In the genomic region with DNA sequence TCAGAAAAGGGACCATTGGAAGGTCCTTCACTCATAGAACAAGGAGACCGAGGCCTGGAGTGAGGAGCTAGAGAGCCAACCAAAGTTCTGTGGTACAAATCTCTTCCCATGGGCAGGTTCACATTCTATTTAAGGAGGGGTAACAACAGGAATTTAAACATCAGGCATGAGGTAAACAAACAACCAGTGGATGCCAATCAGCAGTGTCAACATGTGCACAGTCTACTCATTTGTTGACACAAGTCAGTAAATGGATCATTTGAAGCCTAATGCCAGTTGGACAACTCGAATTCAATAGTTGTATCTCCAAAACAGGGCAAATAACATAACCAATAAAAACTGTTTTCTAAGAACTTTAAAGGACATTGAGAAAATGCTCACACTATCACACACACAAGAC, we compare ENCODE assay signal across 33 cellular contexts. TPM values are rescaled to one million over a fixed set of nuclear protein-coding genes. Genes with fewer than 3 reads are reported as not detected.
DNase-seq lines count a peak whose midpoint lies in the region; ATAC-seq, FAIRE-seq and TF ChIP-seq lines count a peak whose summit lies in the region.
"Had no signal": no experiment of that assay in that cellular context is flagged by ENCODE, and none has a peak within 500 bp of the region (broad histone marks: within the 10 kb centered on the region; RNA-seq: fewer than 3 reads in every experiment).

No MANE protein-coding gene starts in this region.

- H3K79me2 ChIP-seq in H1 (ENCODE audit: control insufficient read depth in 1 of 2, insufficient read depth in 2 of 2, low read length in 2 of 2), result no peaks in the 10 kb centered on the region

- no peak overlapping the region for H2BK12ac ChIP-seq in H1 (ENCODE audit: low read depth, low read length)

- H3K23me2 ChIP-seq in H1 (ENCODE audit: low read depth, low read length), result no peaks in the 10 kb centered on the region

- H3K56ac ChIP-seq in IMR-90 (ENCODE audit: extremely low read depth, insufficient read depth, low read length), result no peak overlapping the region
- H3K56ac ChIP-seq in H1 (replicated peaks; ENCODE audit: insufficient read length, low read depth, low read length), result no peak overlapping the region

- no peak for TF ChIP-seq EP300 in H1 (IDR thresholded peaks at IDR 0.05; ENCODE audit: borderline replicate concordance in 1 of 2, low read depth in 2 of 2, low read length in 2 of 2)

- no peak overlapping the region for H2BK20ac ChIP-seq in IMR-90 (ENCODE audit: low read depth, low read length)
- no peak overlapping the region for H2BK20ac ChIP-seq in H1 (ENCODE audit: low read length)

- no peak for DNase-seq in activated CD8-positive, alpha-beta T cell treated with anti-CD3 and anti-CD28 coated beads for 36 hours
- DNase-seq in activated CD8-positive, alpha-beta T cell treated with anti-CD3 and anti-CD28 coated beads, Interleukin-2, amount 10 ng/mL, durations not matched to agents 7 days and 5 days, result no peak
- DNase-seq in IMR-90, result no peak
- no peak for DNase-seq in H1 (ENCODE audit: low read depth in 1 of 2, low spot score in 2 of 2)
- DNase-seq in progenitor cell of endocrine pancreas (ENCODE audit: low spot score, unreplicated experiment), result no peak
- DNase-seq in activated CD8-positive, alpha-beta memory T cell treated with anti-CD3 and anti-CD28 coated beads for 24 hours, result no peak
- no peak for DNase-seq in activated T-helper 2 cell treated with anti-CD3 and anti-CD28 coated beads, Interferon-gamma antibody, Interleukin-2, Interleukin-4, amounts not matched to agents 10 μg/mL and 5 μg/mL and 100 μg/mL, durations not matched to agents 14 hours and 24 hours and 36 hours (ENCODE audit: low spot score)
- DNase-seq in NAMALWA (ENCODE audit: low spot score), result no peak
- DNase-seq: activated CD4-positive, alpha-beta T cell treated with anti-CD3 and anti-CD28 coated beads, Interleukin-2, amount 50 U/mL, for 4 hours; activated CD8-positive, alpha-beta memory T cell treated with anti-CD3 and anti-CD28 coated beads, Interleukin-2, amount 50 U/mL, for 48 hours; activated naive CD8-positive, alpha-beta T cell treated with anti-CD3 and anti-CD28 coated beads for 36 hours; anterior cingulate cortex; DMS79 treated with DMSO at 0.1 percent for 48 hours; erythroblast; GF-D8; immature natural killer cell; KG1; MG63; NCI-H1105 treated with DMSO at 0.1 percent for 48 hours; NCI-H345; NCI-H774; ovary; RPMI8226; stimulated activated naive CD4-positive, alpha-beta T cell treated with Interleukin-2 at 50 U/mL for 16 hours; T-cell; upper lobe of left lung had no signal

- H3K9me3 ChIP-seq in IMR-90 (ENCODE audit: control insufficient read depth, insufficient read depth, low read length), result no peaks in the 10 kb centered on the region
- no peaks in the 10 kb centered on the region for H3K9me3 ChIP-seq in H1 (ENCODE audit: insufficient read depth in 2 of 2, low read depth in 1 of 2, low read length in 1 of 2)
- H3K9me3 ChIP-seq: BLaER1, MG63, ovary, right atrium auricular region, suprapubic skin, upper lobe of left lung had no signal

- peaks cover 11% of the 10 kb centered on the region for H3K36me3 Mint-ChIP-seq in activated CD8-positive, alpha-beta T cell treated with anti-CD3 and anti-CD28 coated beads for 36 hours (ENCODE audit: low read depth)
- H3K36me3 Mint-ChIP-seq in activated CD8-positive, alpha-beta T cell treated with anti-CD3 and anti-CD28 coated beads, Interleukin-2, amount 10 ng/mL, durations not matched to agents 7 days and 5 days (ENCODE audit: low read depth), result peaks cover 9% of the 10 kb centered on the region
- H3K36me3 Mint-ChIP-seq in progenitor cell of endocrine pancreas (ENCODE audit: insufficient read depth), result no peaks in the 10 kb centered on the region
- H3K36me3 Mint-ChIP-seq in activated T-helper 2 cell treated with anti-CD3 and anti-CD28 coated beads, Interferon-gamma antibody, Interleukin-2, Interleukin-4, amounts not matched to agents 10 μg/mL and 5 μg/mL and 100 μg/mL, durations not matched to agents 14 hours and 24 hours and 36 hours (ENCODE audit: low read depth), result peaks cover 5% of the 10 kb centered on the region
- H3K36me3 Mint-ChIP-seq: immature natural killer cell had no signal

- no peak overlapping the region for H3K23ac ChIP-seq in IMR-90 (ENCODE audit: low read depth, low read length)
- H3K23ac ChIP-seq in H1 (ENCODE audit: insufficient read length), result no peak overlapping the region

- TF ChIP-seq POLR2A in IMR-90 (IDR thresholded peaks at IDR 0.05; ENCODE audit: low read depth, low read length), result no peak
- no peak for TF ChIP-seq POLR2A in H1 (IDR thresholded peaks at IDR 0.05; ENCODE audit: control extremely low read depth in 1 of 2, low read depth in 2 of 2, low read length in 2 of 2)

- dilution Hi-C loops in IMR-90 (cut with HindIII; ENCODE audit: low sequenced_read_pairs, unreplicated experiment), result no loop called here

- no peak overlapping the region for H2AFZ ChIP-seq in IMR-90 (replicated peaks; ENCODE audit: low read length, poor library complexity)
- no peak overlapping the region for H2AFZ ChIP-seq in H1 (ENCODE audit: low read length)

- no peak overlapping the region for H3K18ac ChIP-seq in IMR-90 (ENCODE audit: low read depth, low read length)
- H3K18ac ChIP-seq in H1 (ENCODE audit: extremely low read depth, low read length), result no peak overlapping the region

- no peak overlapping the region for H3K4me3 ChIP-seq in IMR-90 (ENCODE audit: insufficient read depth, low read depth, low read length)
- no peak overlapping the region for H3K4me3 ChIP-seq in H1 (ENCODE audit: extremely low read depth in 1 of 4, insufficient read depth in 2 of 4, low read depth in 3 of 4, low read length in 4 of 4)
- H3K4me3 ChIP-seq: BLaER1, MG63, ovary, right atrium auricular region, smooth muscle cell, suprapubic skin, upper lobe of left lung had no signal

- H3K9me3 Mint-ChIP-seq in activated CD8-positive, alpha-beta T cell treated with anti-CD3 and anti-CD28 coated beads for 36 hours, result no peaks in the 10 kb centered on the region
- H3K9me3 Mint-ChIP-seq in activated CD8-positive, alpha-beta T cell treated with anti-CD3 and anti-CD28 coated beads, Interleukin-2, amount 10 ng/mL, durations not matched to agents 7 days and 5 days (ENCODE audit: insufficient read depth), result no peaks in the 10 kb centered on the region
- H3K9me3 Mint-ChIP-seq in progenitor cell of endocrine pancreas (ENCODE audit: low read depth), result no peaks in the 10 kb centered on the region
- no peaks in the 10 kb centered on the region for H3K9me3 Mint-ChIP-seq in activated T-helper 2 cell treated with anti-CD3 and anti-CD28 coated beads, Interferon-gamma antibody, Interleukin-2, Interleukin-4, amounts not matched to agents 10 μg/mL and 5 μg/mL and 100 μg/mL, durations not matched to agents 14 hours and 24 hours and 36 hours
- H3K9me3 Mint-ChIP-seq: activated naive CD8-positive, alpha-beta T cell treated with anti-CD3 and anti-CD28 coated beads for 36 hours; immature natural killer cell; memory B cell; neural crest cell; T-cell had no signal

- peaks cover 78% of the 10 kb centered on the region for H3K4me1 Mint-ChIP-seq in activated CD8-positive, alpha-beta T cell treated with anti-CD3 and anti-CD28 coated beads for 36 hours (ENCODE audit: low read depth)
- peaks cover 33% of the 10 kb centered on the region for H3K4me1 Mint-ChIP-seq in activated CD8-positive, alpha-beta T cell treated with anti-CD3 and anti-CD28 coated beads, Interleukin-2, amount 10 ng/mL, durations not matched to agents 7 days and 5 days (ENCODE audit: low read depth)
- H3K4me1 Mint-ChIP-seq in progenitor cell of endocrine pancreas (ENCODE audit: low read depth), result peaks cover 45% of the 10 kb centered on the region
- peaks cover 34% of the 10 kb centered on the region for H3K4me1 Mint-ChIP-seq in activated T-helper 2 cell treated with anti-CD3 and anti-CD28 coated beads, Interferon-gamma antibody, Interleukin-2, Interleukin-4, amounts not matched to agents 10 μg/mL and 5 μg/mL and 100 μg/mL, durations not matched to agents 14 hours and 24 hours and 36 hours (ENCODE audit: low read depth)

- TF ChIP-seq CTCF in activated CD8-positive, alpha-beta T cell treated with anti-CD3 and anti-CD28 coated beads for 36 hours (IDR thresholded peaks at IDR 0.05), result no peak
- no peak for TF ChIP-seq CTCF in IMR-90 (conservative IDR thresholded peaks at IDR 0.05; ENCODE audit: low read depth, low read length)
- no peak for TF ChIP-seq CTCF in H1 (IDR thresholded peaks at IDR 0.05; ENCODE audit: control extremely low read depth in 1 of 3, insufficient read depth in 1 of 3, low read depth in 1 of 3, low read length in 3 of 3)
- no peak for TF ChIP-seq CTCF in progenitor cell of endocrine pancreas (IDR thresholded peaks at IDR 0.05; ENCODE audit: unreplicated experiment)

- H2BK120ac ChIP-seq in IMR-90 (ENCODE audit: low read depth, low read length), result no peak overlapping the region
- H2BK120ac ChIP-seq in H1 (replicated peaks; ENCODE audit: low read depth, low read length), result no peak overlapping the region

- CTCF ChIA-PET in activated CD8-positive, alpha-beta T cell treated with anti-CD3 and anti-CD28 coated beads for 36 hours (lab: Charles Lee), result interaction anchor here (2.3 kb wide), 1 partner anchor 45 kb away, joined by 8 read pairs; no protein-coding TSS in a partner anchor
- CTCF ChIA-PET in activated CD8-positive, alpha-beta T cell treated with anti-CD3 and anti-CD28 coated beads, Interleukin-2, amount 10 ng/mL, durations not matched to agents 7 days and 5 days (lab: Charles Lee), result no interaction called here
- CTCF ChIA-PET in IMR-90 (lab: Yijun Ruan, JAX) (no interaction called here), H1 (lab: Charles Lee; ENCODE audit: partially characterized antibody) (interaction anchor here (1.0 to 1.4 kb wide), 2 partner anchors 9 to 93 kb away, joined by 3 to 7 read pairs; no protein-coding TSS in a partner anchor)

- no peaks in the 10 kb centered on the region for H3K4me1 ChIP-seq in IMR-90 (ENCODE audit: control insufficient read depth, insufficient read depth, low read length)
- peaks cover 0 to 7% (median 3%) of the 10 kb centered on the region in 4 experiments; a peak in 4 of 7 replicates for H3K4me1 ChIP-seq in H1 (replicated peaks in 1 of 4; ENCODE audit: control insufficient read depth in 3 of 4, insufficient read depth in 4 of 4, low read length in 3 of 4)

- no TSS peak for BruUV-seq in IMR-90 (replicated peaks; lab: Mats Ljungman, UMichigan)

- H3K4me2 ChIP-seq in IMR-90 (ENCODE audit: low read depth, low read length), result no peak overlapping the region
- no peak overlapping the region for H3K4me2 ChIP-seq in H1 (ENCODE audit: insufficient read depth in 1 of 2, low read depth in 2 of 2, low read length in 2 of 2)
- H3K4me2 ChIP-seq: BLaER1, smooth muscle cell had no signal

- intact Hi-C loops in activated CD8-positive, alpha-beta T cell treated with anti-CD3 and anti-CD28 coated beads for 36 hours (cut with micrococcal nuclease), result no loop called here
- intact Hi-C loops in IMR-90 (cut with micrococcal nuclease), result no loop called here
- intact Hi-C loops in activated T-helper 2 cell treated with anti-CD3 and anti-CD28 coated beads, Interferon-gamma antibody, Interleukin-2, Interleukin-4, amounts not matched to agents 10 μg/mL and 5 μg/mL and 100 μg/mL, durations not matched to agents 14 hours and 24 hours and 36 hours (cut with micrococcal nuclease), result no loop called here

- POLR2A ChIA-PET in activated CD8-positive, alpha-beta T cell treated with anti-CD3 and anti-CD28 coated beads for 36 hours (lab: Charles Lee), result no interaction called here
- POLR2A ChIA-PET in activated CD8-positive, alpha-beta T cell treated with anti-CD3 and anti-CD28 coated beads, Interleukin-2, amount 10 ng/mL, durations not matched to agents 7 days and 5 days (lab: Charles Lee), result no interaction called here
- POLR2A ChIA-PET in IMR-90 (lab: Charles Lee; ENCODE audit: unreplicated experiment), result no interaction called here
- POLR2A ChIA-PET in H1 (lab: Charles Lee; ENCODE audit: partially characterized antibody), result no interaction called here

- H3K79me1 ChIP-seq in IMR-90 (ENCODE audit: low read depth in 1 of 2, low read length in 2 of 2), result peaks cover 0 to 4% of the 10 kb centered on the region in 2 experiments; a peak in 2 of 4 replicates
- no peaks in the 10 kb centered on the region for H3K79me1 ChIP-seq in H1 (ENCODE audit: low read depth, low read length)

- H4K5ac ChIP-seq in IMR-90 (ENCODE audit: low read depth, low read length) (no peak overlapping the region), H1 (ENCODE audit: insufficient read length, low read depth, low read length) (no peak overlapping the region)

- H3K9ac ChIP-seq in IMR-90 (ENCODE audit: low read depth, low read length) (no peak overlapping the region), H1 (replicated peaks in 1 of 4; ENCODE audit: extremely low read depth in 1 of 4, low read depth in 3 of 4, low read length in 3 of 4) (no peak overlapping the region)
- H3K9ac ChIP-seq: BLaER1 had no signal

- H4K91ac ChIP-seq in IMR-90 (ENCODE audit: insufficient read depth, low read depth, low read length) (no peak overlapping the region), H1 (replicated peaks; ENCODE audit: insufficient read length, low read length) (no peak overlapping the region)

- no peaks in the 10 kb centered on the region for H4K20me1 ChIP-seq in IMR-90 (ENCODE audit: insufficient read depth, low read length)
- H4K20me1 ChIP-seq in H1 (replicated peaks in 1 of 2; ENCODE audit: control insufficient read depth in 1 of 2, insufficient read depth in 2 of 2, low read length in 2 of 2), result no peaks in the 10 kb centered on the region
- H4K20me1 ChIP-seq: BLaER1 had no signal

- no CpG with 5 or more reads among the region's 2 CpGs for WGBS in IMR-90 (ENCODE audit: extremely low coverage in 2 of 2, insufficient read length in 1 of 2), 2 experiments
- WGBS in H1 (ENCODE audit: extremely low coverage in 1 of 2, insufficient coverage in 1 of 2, insufficient read length in 1 of 2, insufficient replicate concordance in 2 of 2, low coverage in 1 of 2, low lambda C conversion rate in 2 of 2, missing lambda C conversion rate in 1 of 2), 2 experiments, result 86% methylated on average over 2 of the region's 2 CpGs; no CpG with 5 or more reads in 1 of the 2 experiments

- H2AK5ac ChIP-seq in IMR-90 (ENCODE audit: low read depth, low read length) (no peak overlapping the region), H1 (ENCODE audit: low read depth, low read length) (no peak overlapping the region)

- H2BK5ac ChIP-seq in IMR-90 (ENCODE audit: low read depth, low read length, poor library complexity, severe bottlenecking) (no peak overlapping the region), H1 (ENCODE audit: low read depth, low read length) (no peak overlapping the region)

- TF ChIP-seq RAD21 in IMR-90 (IDR thresholded peaks at IDR 0.05; ENCODE audit: low read length), result no peak
- TF ChIP-seq RAD21 in H1 (IDR thresholded peaks at IDR 0.05 in 1 of 2, conservative IDR thresholded peaks at IDR 0.05 in 1 of 2; ENCODE audit: low read depth in 2 of 2, low read length in 2 of 2), result no peak

- 0 out of 2 replicates have a peak, but pooled peaks cover 3% of the 10 kb centered on the region for H3K9me1 ChIP-seq in IMR-90 (ENCODE audit: insufficient read depth, low read length)

- H3K27ac Mint-ChIP-seq in activated CD8-positive, alpha-beta T cell treated with anti-CD3 and anti-CD28 coated beads for 36 hours, result peak overlapping the region; percentile 48
- H3K27ac Mint-ChIP-seq in activated CD8-positive, alpha-beta T cell treated with anti-CD3 and anti-CD28 coated beads, Interleukin-2, amount 10 ng/mL, durations not matched to agents 7 days and 5 days, result no peak overlapping the region
- peak overlapping the region; percentile 47 for H3K27ac Mint-ChIP-seq in progenitor cell of endocrine pancreas
- no peak overlapping the region for H3K27ac Mint-ChIP-seq in activated T-helper 2 cell treated with anti-CD3 and anti-CD28 coated beads, Interferon-gamma antibody, Interleukin-2, Interleukin-4, amounts not matched to agents 10 μg/mL and 5 μg/mL and 100 μg/mL, durations not matched to agents 14 hours and 24 hours and 36 hours
- H3K27ac Mint-ChIP-seq: activated naive CD8-positive, alpha-beta T cell treated with anti-CD3 and anti-CD28 coated beads for 36 hours; memory B cell; T-cell had no signal

- H3K4ac ChIP-seq in IMR-90 (ENCODE audit: low read depth, low read length) (no peak overlapping the region), H1 (replicated peaks; ENCODE audit: insufficient read length, low read depth, low read length) (no peak overlapping the region)

- H3K14ac ChIP-seq in IMR-90 (replicated peaks; ENCODE audit: low read depth, low read length), result peak overlapping the region; percentile 1; the same call in 1 of the 2 replicates
- no peak overlapping the region for H3K14ac ChIP-seq in H1 (ENCODE audit: insufficient read length)

- FAIRE-seq in H1 (lab: Jason Lieb, UNC), result peak; percentile 7

- H3K27ac ChIP-seq in IMR-90 (ENCODE audit: insufficient read depth, low read length) (no peak overlapping the region), H1 (ENCODE audit: low read depth, low read length) (no peak overlapping the region)
- H3K27ac ChIP-seq: BLaER1, ovary, right atrium auricular region, suprapubic skin had no signal

- no peaks in the 10 kb centered on the region for H3K36me3 ChIP-seq in IMR-90 (ENCODE audit: control insufficient read depth, insufficient read depth, low read length)
- no peaks in the 10 kb centered on the region for H3K36me3 ChIP-seq in H1 (ENCODE audit: control insufficient read depth in 2 of 4, insufficient read depth in 4 of 4, low read length in 3 of 4)
- H3K36me3 ChIP-seq: BLaER1, MG63, ovary, right atrium auricular region, suprapubic skin, upper lobe of left lung had no signal

- no peak overlapping the region for H2BK15ac ChIP-seq in IMR-90 (ENCODE audit: low read depth, low read length)
- H2BK15ac ChIP-seq in H1 (ENCODE audit: low read length), result no peak overlapping the region

- H2AK9ac ChIP-seq in IMR-90 (replicated peaks; ENCODE audit: low read depth, low read length, poor library complexity), result no peak overlapping the region

- in situ Hi-C loops in IMR-90 (cut with MboI; ENCODE audit: low sequenced_read_pairs), result no loop called here

- H3K4me3 Mint-ChIP-seq in activated CD8-positive, alpha-beta T cell treated with anti-CD3 and anti-CD28 coated beads for 36 hours, result no peak overlapping the region
- no peak overlapping the region for H3K4me3 Mint-ChIP-seq in activated CD8-positive, alpha-beta T cell treated with anti-CD3 and anti-CD28 coated beads, Interleukin-2, amount 10 ng/mL, durations not matched to agents 7 days and 5 days
- H3K4me3 Mint-ChIP-seq in progenitor cell of endocrine pancreas (ENCODE audit: low read depth), result peak overlapping the region; percentile 33
- no peak overlapping the region for H3K4me3 Mint-ChIP-seq in activated T-helper 2 cell treated with anti-CD3 and anti-CD28 coated beads, Interferon-gamma antibody, Interleukin-2, Interleukin-4, amounts not matched to agents 10 μg/mL and 5 μg/mL and 100 μg/mL, durations not matched to agents 14 hours and 24 hours and 36 hours (ENCODE audit: low read depth)
- H3K4me3 Mint-ChIP-seq: activated naive CD8-positive, alpha-beta T cell treated with anti-CD3 and anti-CD28 coated beads for 36 hours; activated T-helper 17 cell treated with anti-CD3 and anti-CD28 coated beads, Interleukin-2, amount 50 U/mL, for 72 hours; immature natural killer cell; memory B cell; neural crest cell; T-cell had no signal

- H3K27me3 ChIP-seq in IMR-90 (ENCODE audit: control insufficient read depth, insufficient read depth, low read length) (no peaks in the 10 kb centered on the region; the same call in 1 of the 2 replicates), H1 (replicated peaks in 1 of 4; ENCODE audit: control insufficient read depth in 3 of 4, extremely low read depth in 1 of 4, insufficient read depth in 3 of 4, low read length in 3 of 4) (no peaks in the 10 kb centered on the region)
- H3K27me3 ChIP-seq: BLaER1, MG63, ovary, right atrium auricular region, suprapubic skin, upper lobe of left lung had no signal

- H4K8ac ChIP-seq in IMR-90 (ENCODE audit: low read depth in 2 of 2, low read length in 2 of 2) (no peak overlapping the region), H1 (ENCODE audit: extremely low read depth, insufficient read depth, low read length) (no peak overlapping the region)

- no peaks in the 10 kb centered on the region for H3K27me3 Mint-ChIP-seq in activated CD8-positive, alpha-beta T cell treated with anti-CD3 and anti-CD28 coated beads for 36 hours
- no peaks in the 10 kb centered on the region for H3K27me3 Mint-ChIP-seq in activated CD8-positive, alpha-beta T cell treated with anti-CD3 and anti-CD28 coated beads, Interleukin-2, amount 10 ng/mL, durations not matched to agents 7 days and 5 days (ENCODE audit: low read depth)
- peaks cover 4% of the 10 kb centered on the region for H3K27me3 Mint-ChIP-seq in progenitor cell of endocrine pancreas
- H3K27me3 Mint-ChIP-seq in activated T-helper 2 cell treated with anti-CD3 and anti-CD28 coated beads, Interferon-gamma antibody, Interleukin-2, Interleukin-4, amounts not matched to agents 10 μg/mL and 5 μg/mL and 100 μg/mL, durations not matched to agents 14 hours and 24 hours and 36 hours (ENCODE audit: low read depth), result no peaks in the 10 kb centered on the region
- H3K27me3 Mint-ChIP-seq: activated naive CD8-positive, alpha-beta T cell treated with anti-CD3 and anti-CD28 coated beads for 36 hours; activated T-helper 17 cell treated with anti-CD3 and anti-CD28 coated beads, Interleukin-2, amount 50 U/mL, for 72 hours; memory B cell; T-cell had no signal

- ATAC-seq in activated CD8-positive, alpha-beta T cell treated with anti-CD3 and anti-CD28 coated beads for 36 hours, result no peak
- ATAC-seq in activated CD8-positive, alpha-beta T cell treated with anti-CD3 and anti-CD28 coated beads, Interleukin-2, amount 10 ng/mL, durations not matched to agents 7 days and 5 days, result no peak
- no peak for ATAC-seq in IMR-90 (ENCODE audit: low read depth)
- ATAC-seq: activated T-helper 17 cell treated with anti-CD3 and anti-CD28 coated beads, Interleukin-2, amount 50 U/mL, for 72 hours; T-cell had no signal

RNA-seq across cellular contexts. Expression of gene DOCK9, which starts 6.3 kb away (rescaled TPM):
- total RNA-seq in activated CD8-positive, alpha-beta T cell treated with anti-CD3 and anti-CD28 coated beads for 36 hours, result 10 to 100 TPM; 33.4 to 36.9 TPM
- total RNA-seq in activated CD8-positive, alpha-beta T cell treated with anti-CD3 and anti-CD28 coated beads, Interleukin-2, amount 10 ng/mL, durations not matched to agents 7 days and 5 days, result 100 to 1,000 TPM in 1 of 2 experiments, 10 to 100 TPM in 1; 92.4 to 100 TPM
- total RNA-seq in IMR-90 (2012; rRNA removed), result 7.2 and 9.7 TPM in 2 replicates
- 4.8 and 6.4 TPM in 2 replicates for polyA plus RNA-seq in IMR-90 (2012; rRNA removed)
- 2.7 and 3.8 TPM in 2 replicates for polyA plus RNA-seq in IMR-90 (2012; cell fraction: cytosol; rRNA removed)
- 5.8 and 10.6 TPM in 2 replicates for polyA plus RNA-seq in IMR-90 (2012; cell fraction: nucleus; rRNA removed; ENCODE audit: low replicate concordance)
- 31.5 and 35.4 TPM in 2 replicates for total RNA-seq in H1 (2021; fragmentation: NEBNext Ultra II Directional; extraction: Animal tissue kit (Norgen Biotek cat#: 25700))
- polyA plus RNA-seq in H1 (2011; rRNA removed), result 18.7 and 21.6 TPM in 2 replicates
- 24.3 TPM for polyA plus RNA-seq in H1 (2011; cell fraction: cytosol; rRNA removed)
- 23.9 TPM for polyA plus RNA-seq in H1 (2011; cell fraction: nucleus; rRNA removed)
- 26.9 to 34.3 TPM (median 27.8 TPM) in 4 replicates for polyA plus RNA-seq in H1 (2012, experiment 1 of 2)
- polyA plus RNA-seq in H1 (2012, experiment 2 of 2), result 1.2 TPM
- polyA plus RNA-seq in H1 (2013, experiment 1 of 2), result 14.1 TPM
- polyA plus RNA-seq in H1 (2013, experiment 2 of 2), result 13.7 TPM
- 43.4 and 72.7 TPM in 2 replicates for polyA minus RNA-seq in H1 (2011; rRNA and poly(A)+ RNA removed)
- 24.7 TPM for polyA minus RNA-seq in H1 (2011; cell fraction: cytosol; rRNA and poly(A)+ RNA removed)
- 64.1 TPM for polyA minus RNA-seq in H1 (2011; cell fraction: nucleus; rRNA and poly(A)+ RNA removed)
- 27.9 and 35.7 TPM in 2 replicates for total RNA-seq in progenitor cell of endocrine pancreas
- total RNA-seq in activated T-helper 2 cell treated with anti-CD3 and anti-CD28 coated beads, Interferon-gamma antibody, Interleukin-2, Interleukin-4, amounts not matched to agents 10 μg/mL and 5 μg/mL and 100 μg/mL, durations not matched to agents 14 hours and 24 hours and 36 hours, result 36.0 and 40.7 TPM in 2 replicates

Comparison
In these comparisons a context has a peak if more than half of its experiments do, and no peak if none do; other contexts are left out.
1. H3K27ac Mint-ChIP-seq: peak in activated CD8-positive, alpha-beta T cell treated with anti-CD3 and anti-CD28 coated beads for 36 hours (single experiment) and progenitor cell of endocrine pancreas (single experiment); none in activated CD8-positive, alpha-beta T cell treated with anti-CD3 and anti-CD28 coated beads, Interleukin-2, amount 10 ng/mL, durations not matched to agents 7 days and 5 days (single experiment) and activated T-helper 2 cell treated with anti-CD3 and anti-CD28 coated beads, Interferon-gamma antibody, Interleukin-2, Interleukin-4, amounts not matched to agents 10 μg/mL and 5 μg/mL and 100 μg/mL, durations not matched to agents 14 hours and 24 hours and 36 hours (single experiment).
2. CTCF ChIA-PET loops: an anchor here in activated CD8-positive, alpha-beta T cell treated with anti-CD3 and anti-CD28 coated beads for 36 hours (2.3 kb wide) and H1 (1.0 to 1.4 kb wide); none called in activated CD8-positive, alpha-beta T cell treated with anti-CD3 and anti-CD28 coated beads, Interleukin-2, amount 10 ng/mL, durations not matched to agents 7 days and 5 days and IMR-90.